Comparison of ENCODE assay signal across 1 cellular context in the genomic region with DNA sequence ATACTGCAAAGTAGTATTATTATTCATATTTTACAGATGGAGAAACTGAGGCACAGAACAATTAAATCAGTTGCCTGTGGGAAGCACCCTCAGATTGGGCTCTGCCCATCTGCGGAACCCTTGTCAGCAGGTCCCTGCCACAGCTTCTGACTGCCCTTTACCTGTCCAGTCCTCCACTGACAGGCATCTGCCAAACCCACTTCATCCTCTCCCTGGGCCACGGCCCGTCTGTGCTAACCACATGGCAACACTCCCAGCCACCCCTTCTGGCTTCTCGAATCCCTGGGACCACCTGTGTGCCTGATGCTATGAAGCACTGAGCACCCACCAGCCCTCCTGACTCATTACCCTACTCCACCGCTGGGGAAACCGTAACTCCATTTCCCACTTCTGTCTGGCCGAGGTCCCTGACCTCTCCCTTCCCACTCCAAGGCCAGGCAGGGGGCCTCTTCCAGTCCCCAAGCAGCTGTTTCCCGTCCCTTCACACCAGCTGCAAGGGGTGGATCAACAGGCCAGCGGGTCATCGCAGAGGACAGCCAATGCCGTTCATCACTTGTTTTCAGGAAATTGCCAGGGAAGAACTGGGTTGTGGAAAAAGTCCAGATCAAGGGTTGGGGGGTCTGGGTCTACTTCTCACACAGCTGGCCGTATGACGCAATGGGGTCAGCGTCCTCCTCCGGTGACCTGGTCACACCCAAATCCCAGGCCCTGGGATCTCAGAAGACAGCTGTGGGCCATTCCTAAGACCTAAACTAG.
TF ChIP-seq lines count a peak whose summit lies in the region.

No MANE protein-coding gene starts in this region.

TF ChIP-seq in H1, 55 proteins besides CTCF, POLR2A, EP300 and RAD21:
- TF ChIP-seq SRF (IDR thresholded peaks at IDR 0.05; ENCODE audit: low read depth, low read length) (no peak), EGR1 (IDR thresholded peaks at IDR 0.05; ENCODE audit: borderline replicate concordance, low read depth, low read length) (no peak), CHD1 (IDR thresholded peaks at IDR 0.05; ENCODE audit: low read depth, low read length) (no peak), NANOG (IDR thresholded peaks at IDR 0.05; ENCODE audit: insufficient read depth, low read depth, low read length, poor library complexity, severe bottlenecking) (no peak), JUN (IDR thresholded peaks at IDR 0.05; ENCODE audit: low read depth, low read length) (no peak), TBP (IDR thresholded peaks at IDR 0.05; ENCODE audit: low read depth, low read length) (no peak), TAF7 (optimal IDR thresholded peaks at IDR 0.05; ENCODE audit: borderline replicate concordance, low read depth, low read length) (no peak), SIRT6 (IDR thresholded peaks at IDR 0.05; ENCODE audit: low read length) (no peak), FOSL1 (IDR thresholded peaks at IDR 0.05; ENCODE audit: insufficient read depth, low read depth, low read length) (no peak), NRF1 (IDR thresholded peaks at IDR 0.05; ENCODE audit: low read depth, low read length) (no peak), POLR2AphosphoS5 (IDR thresholded peaks at IDR 0.05; ENCODE audit: low read depth, low read length) (no peak), TEAD4 (IDR thresholded peaks at IDR 0.05; ENCODE audit: low read depth, low read length) (no peak), HDAC2 (IDR thresholded peaks at IDR 0.05; ENCODE audit: borderline replicate concordance in 1 of 2, low read depth in 2 of 2, low read length in 2 of 2) (no peak), RFX5 (IDR thresholded peaks at IDR 0.05; ENCODE audit: borderline replicate concordance, low read depth, low read length) (no peak), CBX5 (IDR thresholded peaks at IDR 0.05; ENCODE audit: low read depth, low read length) (no peak), SIX5 (IDR thresholded peaks at IDR 0.05; ENCODE audit: low read depth, low read length) (no peak)
- TF ChIP-seq, protein P1, sequence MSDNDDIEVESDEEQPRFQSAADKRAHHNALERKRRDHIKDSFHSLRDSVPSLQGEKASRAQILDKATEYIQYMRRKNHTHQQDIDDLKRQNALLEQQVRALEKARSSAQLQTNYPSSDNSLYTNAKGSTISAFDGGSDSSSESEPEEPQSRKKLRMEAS (IDR thresholded peaks at IDR 0.05): no peak
